In the genomic region with DNA sequence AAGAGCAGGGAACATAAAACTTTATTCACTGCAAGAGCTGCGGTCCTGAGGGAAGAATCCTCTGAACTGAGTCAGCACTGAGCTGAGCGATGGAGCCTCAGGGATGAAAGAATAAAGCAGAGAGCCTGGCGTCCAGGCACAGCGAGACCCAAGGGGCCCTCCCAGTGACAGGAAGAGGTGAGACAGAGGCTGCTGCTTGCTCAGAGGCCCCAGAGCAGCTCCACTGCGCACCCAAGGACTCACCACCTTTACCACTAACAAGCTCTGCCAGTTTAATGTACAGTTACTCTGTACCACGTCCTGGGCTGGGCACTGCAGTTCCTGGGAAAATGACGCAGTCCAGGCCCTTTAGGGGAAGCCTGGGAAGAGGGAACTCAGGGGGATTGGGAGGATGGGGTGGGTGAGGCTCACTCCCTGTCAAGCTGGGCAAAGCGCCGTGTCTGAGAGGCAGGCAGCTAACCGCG, we compare ENCODE assay signal across 15 cellular contexts. TPM values are rescaled to one million over a fixed set of nuclear protein-coding genes. Genes with fewer than 3 reads are reported as not detected.
DNase-seq lines count a peak whose midpoint lies in the region; ATAC-seq and TF ChIP-seq lines count a peak whose summit lies in the region.
"Had no signal": no experiment of that assay in that cellular context is flagged by ENCODE, and none has a peak within 500 bp of the region (broad histone marks: within the 10 kb centered on the region; RNA-seq: fewer than 3 reads in every experiment).

No MANE protein-coding gene starts in this region.

- peaks cover 0 to 9% (median 0%) of the 10 kb centered on the region in 5 experiments for H3K9me3 Mint-ChIP-seq in brain
- H3K9me3 Mint-ChIP-seq: naive B cell, type B pancreatic cell had no signal

- H3K27ac Mint-ChIP-seq in brain, result peak overlapping the region; percentile 18 to 74 (median 69)
- H3K27ac Mint-ChIP-seq: type B pancreatic cell had no signal

- H3K27me3 ChIP-seq in kidney epithelial cell (ENCODE audit: control insufficient read depth, insufficient read depth, low read length), result peaks cover 5% of the 10 kb centered on the region

- no peaks in the 10 kb centered on the region for H3K36me3 Mint-ChIP-seq in brain
- H3K36me3 Mint-ChIP-seq: naive B cell, type B pancreatic cell had no signal

- H3K27me3 Mint-ChIP-seq in brain, result peaks cover 18% of the 10 kb centered on the region

- TF ChIP-seq CTCF in brain (conservative IDR thresholded peaks at IDR 0.05) (no peak), kidney epithelial cell (IDR thresholded peaks at IDR 0.05; ENCODE audit: insufficient read depth, low read length, poor library complexity, severe bottlenecking) (no peak)

- in situ Hi-C loops in ACHN (cut with HindIII; ENCODE audit: low pct_ligation_motif_present, low pct_unique_long_range_greater_than_20kb, low sequenced_read_pairs), result no loop called here

- H3K36me3 ChIP-seq in kidney epithelial cell (ENCODE audit: control insufficient read depth, insufficient read depth, low read length), result no peaks in the 10 kb centered on the region

- DNase-seq in ACHN (peak; percentile 93), HPDE6-E6E7 (ENCODE audit: extremely low spot score) (peak; percentile 80), kidney epithelial cell (ENCODE audit: low read depth) (peak; percentile 55), Kasumi-1 (lab: John Stamatoyannopoulos, UW) (no peak)
- DNase-seq: activated CD8-positive, alpha-beta memory T cell treated with anti-CD3 and anti-CD28 coated beads, Interleukin-2, amount 50 U/mL, for 4 hours; naive B cell; NCI-H1048; NCI-H524; SHP77 treated with DMSO at 0.1 percent for 48 hours had no signal

- H3K4me1 Mint-ChIP-seq in brain, result peaks cover 52% of the 10 kb centered on the region

- ATAC-seq in GM21576 (IDR thresholded peaks at IDR 0.05; ENCODE audit: unreplicated experiment) (no peak), HG03159 (IDR thresholded peaks at IDR 0.05; ENCODE audit: unreplicated experiment) (no peak), GM19467 (IDR thresholded peaks at IDR 0.05; ENCODE audit: unreplicated experiment) (no peak)

- H3K4me3 Mint-ChIP-seq in brain, result peak overlapping the region in 1 of 5 experiments; percentile 32
- H3K4me3 Mint-ChIP-seq: type B pancreatic cell had no signal

- no peak overlapping the region for H3K4me3 ChIP-seq in kidney epithelial cell (ENCODE audit: low read depth, low read length)
- H3K4me3 ChIP-seq: skin epidermis had no signal

RNA-seq across cellular contexts. Expression of gene GFAP, which starts 5.6 kb away (rescaled TPM):
- 4,939 TPM for polyA plus RNA-seq in brain (ENCODE audit: insufficient read depth, low read depth, low replicate concordance)
- not detected in 2 replicates for total RNA-seq in kidney epithelial cell

RNA-seq across cellular contexts. Expression of gene EFTUD2, which starts 10.5 kb away (rescaled TPM):
- polyA plus RNA-seq in brain (ENCODE audit: insufficient read depth, low read depth, low replicate concordance), result 95.8 TPM
- 98.4 and 103 TPM in 2 replicates for total RNA-seq in kidney epithelial cell

RNA-seq across cellular contexts. Expression of gene KIF18B, which starts 37.9 kb away (rescaled TPM):
- 10.9 TPM for polyA plus RNA-seq in brain (ENCODE audit: insufficient read depth, low read depth, low replicate concordance)
- total RNA-seq in kidney epithelial cell, result 1.4 and 2.8 TPM in 2 replicates

RNA-seq across cellular contexts. Expression of gene C1QL1, which starts 58.4 kb away (rescaled TPM):
- polyA plus RNA-seq in brain (ENCODE audit: insufficient read depth, low read depth, low replicate concordance), result 47.6 TPM
- total RNA-seq in kidney epithelial cell, result 0.08 TPM in 1 of 2 replicates, not detected in the other

Comparison
In these comparisons a context has a peak if more than half of its experiments do, and no peak if none do; other contexts are left out.
1. DNase-seq: peak in ACHN (single experiment), HPDE6-E6E7 (single experiment) and kidney epithelial cell (single experiment); none in Kasumi-1 (0 of 2).